Comparison of ENCODE assay signal across 28 cellular contexts in genomic region chr7:47512481-47513176, GRCh38.
A peak's percentile ranks its signal among the peaks of the same experiment; 100 is the strongest.
DNase-seq lines count a peak whose midpoint lies in the region; ATAC-seq, FAIRE-seq and TF ChIP-seq lines count a peak whose summit lies in the region.
"Had no signal": no experiment of that assay in that cellular context is flagged by ENCODE, and none has a peak within 500 bp of the region (broad histone marks: within the 10 kb centered on the region; RNA-seq: fewer than 3 reads in every experiment).

No MANE protein-coding gene starts in this region.

- H4K91ac ChIP-seq in IMR-90 (ENCODE audit: insufficient read depth, low read depth, low read length) (peak overlapping the region; percentile 89), mesenchymal stem cell (ENCODE audit: low read length) (no peak overlapping the region)

- H3K4ac ChIP-seq in IMR-90 (ENCODE audit: low read depth, low read length) (peak overlapping the region; percentile 88), mesenchymal stem cell (ENCODE audit: low read depth in 1 of 2, low read length in 2 of 2) (no peak overlapping the region)

- peak overlapping the region in 3 of 5 experiments; percentile 16 to 45 (median 22) for H3K27ac Mint-ChIP-seq in brain
- H3K27ac Mint-ChIP-seq: activated B cell treated with CpG ODN at 0.5 μM for 24 hours; activated CD8-positive, alpha-beta T cell treated with anti-CD3 and anti-CD28 coated beads for 36 hours; activated naive CD4-positive, alpha-beta T cell treated with anti-CD3 and anti-CD28 coated beads, Interleukin-2, amount 10 ng/mL, durations not matched to agents 7 days and 5 days; B cell; natural killer cell treated with Interleukin-12 subunit alpha and Interleukin-12 subunit beta and Interleukin-15 and Interleukin-18, amount 100 ng/mL, for 72 hours had no signal

- H2BK15ac ChIP-seq in IMR-90 (ENCODE audit: low read depth, low read length): no peak overlapping the region
- H2BK15ac ChIP-seq in mesenchymal stem cell (ENCODE audit: low read depth, poor library complexity, severe bottlenecking): no peak overlapping the region

- no peak overlapping the region; the same call in 1 of the 2 replicates for H3K9ac ChIP-seq in IMR-90 (ENCODE audit: low read depth, low read length)
- no peak overlapping the region for H3K9ac ChIP-seq in mesenchymal stem cell (ENCODE audit: low read length)

- no peak overlapping the region for H2BK12ac ChIP-seq in mesenchymal stem cell (ENCODE audit: low read length in 2 of 2)

- H2BK120ac ChIP-seq in IMR-90 (ENCODE audit: low read depth, low read length): peak overlapping the region; percentile 76
- no peak overlapping the region for H2BK120ac ChIP-seq in mesenchymal stem cell (ENCODE audit: low read depth, low read length)

- peaks cover 48% of the 10 kb centered on the region for H3K9me1 ChIP-seq in IMR-90 (ENCODE audit: insufficient read depth, low read length)

- H3K36me3 ChIP-seq in IMR-90 (ENCODE audit: control insufficient read depth, insufficient read depth, low read length): peaks cover 27% of the 10 kb centered on the region
- H3K36me3 ChIP-seq in mesenchymal stem cell (ENCODE audit: control insufficient read depth in 1 of 2, insufficient read depth in 2 of 2, low read depth in 1 of 2, low read length in 2 of 2): peaks cover 0 to 36% of the 10 kb centered on the region in 2 experiments
- no peaks in the 10 kb centered on the region for H3K36me3 ChIP-seq in transverse colon
- H3K36me3 ChIP-seq in SJCRH30: peaks cover 3% of the 10 kb centered on the region; the same call in 1 of the 2 replicates
- H3K36me3 ChIP-seq: ascending aorta, prostate gland had no signal

- TF ChIP-seq EP300 in transverse colon (IDR thresholded peaks at IDR 0.05; ENCODE audit: low read depth): no peak

- no peak overlapping the region for H4K5ac ChIP-seq in IMR-90 (ENCODE audit: low read depth, low read length)

- no peak for TF ChIP-seq RAD21 in IMR-90 (IDR thresholded peaks at IDR 0.05; ENCODE audit: low read length)

- dilution Hi-C loops in IMR-90 (cut with HindIII; ENCODE audit: low sequenced_read_pairs, unreplicated experiment): no loop called here

- H3K4me1 Mint-ChIP-seq in brain: peaks cover 33% of the 10 kb centered on the region
- H3K4me1 Mint-ChIP-seq: activated naive CD4-positive, alpha-beta T cell treated with anti-CD3 and anti-CD28 coated beads, Interleukin-2, amount 10 ng/mL, durations not matched to agents 7 days and 5 days had no signal

- H2BK20ac ChIP-seq in IMR-90 (ENCODE audit: low read depth, low read length): peak overlapping the region; percentile 85

- no peak overlapping the region for H2AK9ac ChIP-seq in IMR-90 (replicated peaks; ENCODE audit: low read depth, low read length, poor library complexity)

- DNase-seq in IMR-90: no peak
- DNase-seq in mesenchymal stem cell: peak; percentile 73
- no peak for DNase-seq in transverse colon
- DNase-seq in SJCRH30: no peak
- no peak for DNase-seq in GM12892 (ENCODE audit: insufficient read length)
- DNase-seq in stimulated activated CD4-positive, alpha-beta T cell treated with anti-CD3 and anti-CD28 coated beads, Interleukin-12 subunit alpha, Interleukin-12 subunit beta, amount 100 ng/mL, for 4 hours: no peak
- DNase-seq: activated B cell treated with CpG ODN at 0.5 μM for 24 hours; activated CD8-positive, alpha-beta T cell treated with anti-CD3 and anti-CD28 coated beads for 36 hours; activated naive CD4-positive, alpha-beta T cell treated with anti-CD3 and anti-CD28 coated beads, Interleukin-2, amount 10 ng/mL, durations not matched to agents 7 days and 5 days; activated T-cell treated with anti-CD3 and anti-CD28 coated beads, Interleukin-2, amount 50 U/mL, for 4 hours; GOT3; Kasumi-1; mesendoderm; NCI-H1092; NCI-H2029; NCI-H524; Right ventricle myocardium superior; stimulated activated CD8-positive, alpha-beta memory T cell treated with anti-CD3 and anti-CD28 coated beads, Interleukin-4, amount 100 ng/mL, for 48 hours; substantia nigra; T-helper 2 cell had no signal

- H3K4me3 ChIP-seq in IMR-90 (ENCODE audit: insufficient read depth, low read depth, low read length) (no peak overlapping the region), mesenchymal stem cell (ENCODE audit: insufficient read depth in 1 of 2, low read depth in 1 of 2, low read length in 2 of 2) (no peak overlapping the region), transverse colon (no peak overlapping the region), SJCRH30 (no peak overlapping the region)
- H3K4me3 ChIP-seq: ascending aorta, prostate gland, spleen had no signal

- H3K4me1 ChIP-seq in IMR-90 (ENCODE audit: control insufficient read depth, insufficient read depth, low read length) (peaks cover 23% of the 10 kb centered on the region), mesenchymal stem cell (ENCODE audit: control insufficient read depth, insufficient read depth, low read depth, low read length) (peaks cover 30% of the 10 kb centered on the region), transverse colon (peaks cover 8 to 29% (median 24%) of the 10 kb centered on the region in 4 donors), SJCRH30 (peaks cover 26% of the 10 kb centered on the region)

- CTCF ChIA-PET in IMR-90 (lab: Yijun Ruan, JAX): interaction anchor here (1.0 kb wide), 1 partner anchor 200 kb away, joined by 3 read pairs; no protein-coding TSS in a partner anchor

- H2BK5ac ChIP-seq in IMR-90 (ENCODE audit: low read depth, low read length, poor library complexity, severe bottlenecking): peak overlapping the region; percentile 66
- H2BK5ac ChIP-seq in mesenchymal stem cell (ENCODE audit: low read depth, low read length, poor library complexity, severe bottlenecking): no peak overlapping the region

- FAIRE-seq in GM12892 (lab: Jason Lieb, UNC): no peak
- FAIRE-seq: HTR-8/SVneo had no signal

- peaks cover 18% of the 10 kb centered on the region for H3K36me3 Mint-ChIP-seq in brain
- H3K36me3 Mint-ChIP-seq: activated naive CD4-positive, alpha-beta T cell treated with anti-CD3 and anti-CD28 coated beads, Interleukin-2, amount 10 ng/mL, durations not matched to agents 7 days and 5 days; natural killer cell treated with Interleukin-12 subunit alpha and Interleukin-12 subunit beta and Interleukin-15 and Interleukin-18, amount 100 ng/mL, for 72 hours had no signal

- H3K4me2 ChIP-seq in IMR-90 (ENCODE audit: low read depth, low read length) (no peak overlapping the region), mesenchymal stem cell (ENCODE audit: low read length, poor library complexity, severe bottlenecking) (no peak overlapping the region)

- no peaks in the 10 kb centered on the region for H3K9me3 ChIP-seq in IMR-90 (ENCODE audit: control insufficient read depth, insufficient read depth, low read length)
- no peaks in the 10 kb centered on the region for H3K9me3 ChIP-seq in mesenchymal stem cell (ENCODE audit: control insufficient read depth, low read length)
- no peaks in the 10 kb centered on the region for H3K9me3 ChIP-seq in transverse colon
- H3K9me3 ChIP-seq in SJCRH30 (replicated peaks): no peaks in the 10 kb centered on the region
- H3K9me3 ChIP-seq: ascending aorta, Caco-2, prostate gland, spleen had no signal

- H4K8ac ChIP-seq in IMR-90 (ENCODE audit: low read depth in 2 of 2, low read length in 2 of 2) (peak overlapping the region; percentile 51 to 53; a peak in 3 of 4 replicates), mesenchymal stem cell (ENCODE audit: low read length) (no peak overlapping the region)

- no CpG with 5 or more reads among the region's 5 CpGs for WGBS in IMR-90 (ENCODE audit: extremely low coverage in 2 of 2, insufficient read length in 1 of 2), 2 experiments
- 62% methylated on average over 3 of the region's 5 CpGs for WGBS in mesenchymal stem cell
- 54 to 71% methylated on average over 5 of the region's 5 CpGs for WGBS in transverse colon (ENCODE audit: low coverage in 1 of 2), 2 donors

- peak overlapping the region; percentile 80; the same call in 1 of the 2 replicates for H3K27ac ChIP-seq in IMR-90 (ENCODE audit: insufficient read depth, low read length)
- H3K27ac ChIP-seq in mesenchymal stem cell (ENCODE audit: low read length, poor library complexity, severe bottlenecking): no peak overlapping the region
- H3K27ac ChIP-seq in transverse colon: peak overlapping the region in 3 of 4 donors; percentile 27 to 73 (median 58)
- no peak overlapping the region for H3K27ac ChIP-seq in SJCRH30
- H3K27ac ChIP-seq: prostate gland had no signal

- ATAC-seq in IMR-90 (ENCODE audit: low read depth): no peak
- ATAC-seq: activated CD8-positive, alpha-beta T cell treated with anti-CD3 and anti-CD28 coated beads for 36 hours; activated T-cell treated with anti-CD3 and anti-CD28 coated beads, Interleukin-2, amount 50 U/mL, for 4 hours had no signal

- H3K27me3 Mint-ChIP-seq in brain: peaks cover 2% of the 10 kb centered on the region
- H3K27me3 Mint-ChIP-seq: activated B cell treated with CpG ODN at 0.5 μM for 24 hours; activated CD8-positive, alpha-beta T cell treated with anti-CD3 and anti-CD28 coated beads for 36 hours; B cell had no signal

- no peaks in the 10 kb centered on the region for H3K9me3 Mint-ChIP-seq in brain
- H3K9me3 Mint-ChIP-seq: activated B cell treated with CpG ODN at 0.5 μM for 24 hours; activated CD8-positive, alpha-beta T cell treated with anti-CD3 and anti-CD28 coated beads for 36 hours; activated naive CD4-positive, alpha-beta T cell treated with anti-CD3 and anti-CD28 coated beads, Interleukin-2, amount 10 ng/mL, durations not matched to agents 7 days and 5 days; activated T-cell treated with anti-CD3 and anti-CD28 coated beads, Interleukin-2, amount 50 U/mL, for 4 hours; natural killer cell treated with Interleukin-12 subunit alpha and Interleukin-12 subunit beta and Interleukin-15 and Interleukin-18, amount 100 ng/mL, for 72 hours had no signal

- TF ChIP-seq CTCF in IMR-90 (conservative IDR thresholded peaks at IDR 0.05; ENCODE audit: low read depth, low read length) (no peak), brain (conservative IDR thresholded peaks at IDR 0.05) (no peak), transverse colon (IDR thresholded peaks at IDR 0.05) (no peak)

- TF ChIP-seq POLR2A in IMR-90 (IDR thresholded peaks at IDR 0.05; ENCODE audit: low read depth, low read length): peak; percentile 27; the same call in 1 of the 2 replicates
- no peak for TF ChIP-seq POLR2A in transverse colon (IDR thresholded peaks at IDR 0.05)
- TF ChIP-seq POLR2A in GM12892 (IDR thresholded peaks at IDR 0.05; ENCODE audit: low read depth, low read length): no peak

- H3K23ac ChIP-seq in IMR-90 (ENCODE audit: low read depth, low read length) (peak overlapping the region; percentile 83), mesenchymal stem cell (ENCODE audit: low read length in 2 of 2) (no peak overlapping the region)

- H3K79me1 ChIP-seq in IMR-90 (ENCODE audit: low read depth in 1 of 2, low read length in 2 of 2) (peaks cover 48 to 91% of the 10 kb centered on the region in 2 experiments), mesenchymal stem cell (replicated peaks; ENCODE audit: low read length, poor library complexity, severe bottlenecking) (peaks cover 29% of the 10 kb centered on the region)

- in situ Hi-C loops in IMR-90 (cut with MboI; ENCODE audit: low sequenced_read_pairs) (no loop called here), transverse colon (cut with MboI; ENCODE audit: low pct_ligation_motif_present in 1 of 4, low pct_unique_long_range_greater_than_20kb in 1 of 4, low sequenced_read_pairs in 3 of 4) (no loop called here)

- H3K14ac ChIP-seq in IMR-90 (replicated peaks; ENCODE audit: low read depth, low read length) (peak overlapping the region; percentile 81; the same call in 1 of the 2 replicates), mesenchymal stem cell (ENCODE audit: low read length in 2 of 2) (no peak overlapping the region)

- H2AFZ ChIP-seq in IMR-90 (replicated peaks; ENCODE audit: low read length, poor library complexity): no peak overlapping the region
- H2AFZ ChIP-seq in mesenchymal stem cell (ENCODE audit: low read depth, low read length): no peak overlapping the region

- H3K27me3 ChIP-seq in IMR-90 (ENCODE audit: control insufficient read depth, insufficient read depth, low read length) (no peaks in the 10 kb centered on the region), mesenchymal stem cell (ENCODE audit: control insufficient read depth in 1 of 2, insufficient read depth in 1 of 2, low read length in 2 of 2) (no peaks in the 10 kb centered on the region), transverse colon (no peaks in the 10 kb centered on the region), SJCRH30 (no peaks in the 10 kb centered on the region)
- H3K27me3 ChIP-seq: ascending aorta, spleen had no signal

- peaks cover 48% of the 10 kb centered on the region for H4K20me1 ChIP-seq in IMR-90 (ENCODE audit: insufficient read depth, low read length)

- H3K18ac ChIP-seq in IMR-90 (ENCODE audit: low read depth, low read length): peak overlapping the region; percentile 75
- no peak overlapping the region for H3K18ac ChIP-seq in mesenchymal stem cell (ENCODE audit: low read depth in 1 of 2, low read length in 2 of 2)

- POLR2A ChIA-PET in IMR-90 (lab: Charles Lee; ENCODE audit: unreplicated experiment): interaction anchor here (0.6 kb wide), 1 partner anchor 155 kb away, joined by 5 read pairs; no protein-coding TSS in a partner anchor

- H3K56ac ChIP-seq in IMR-90 (ENCODE audit: extremely low read depth, insufficient read depth, low read length): peak overlapping the region; percentile 49; the same call in 1 of the 2 replicates

- H2AK5ac ChIP-seq in IMR-90 (ENCODE audit: low read depth, low read length): peak overlapping the region; percentile 63; the same call in 1 of the 2 replicates
- no peak overlapping the region for H2AK5ac ChIP-seq in mesenchymal stem cell (ENCODE audit: low read length, severe bottlenecking)

- peak overlapping the region in 1 of 5 experiments; percentile 10 for H3K4me3 Mint-ChIP-seq in brain
- H3K4me3 Mint-ChIP-seq: activated B cell treated with CpG ODN at 0.5 μM for 24 hours; activated CD8-positive, alpha-beta T cell treated with anti-CD3 and anti-CD28 coated beads for 36 hours; activated naive CD4-positive, alpha-beta T cell treated with anti-CD3 and anti-CD28 coated beads, Interleukin-2, amount 10 ng/mL, durations not matched to agents 7 days and 5 days; activated T-cell treated with anti-CD3 and anti-CD28 coated beads, Interleukin-2, amount 50 U/mL, for 4 hours; B cell; natural killer cell treated with Interleukin-12 subunit alpha and Interleukin-12 subunit beta and Interleukin-15 and Interleukin-18, amount 100 ng/mL, for 72 hours had no signal

- no TSS peak for BruUV-seq in IMR-90 (replicated peaks; lab: Mats Ljungman, UMichigan)

- intact Hi-C loops in IMR-90 (cut with micrococcal nuclease): loop anchor here (2.0 to 5.0 kb wide), 2 partner anchors 68 to 305 kb away; no protein-coding TSS in a partner anchor
- intact Hi-C loops in transverse colon (cut with DNase I; ENCODE audit: low total_unique reads): no loop called here

Comparison
In these comparisons a context has a peak if more than half of its experiments do, and no peak if none do; other contexts are left out.
1. H3K27ac ChIP-seq: peak in IMR-90 (single experiment) and transverse colon (3 of 4); none in mesenchymal stem cell (single experiment) and SJCRH30 (single experiment).